In the genomic region with DNA sequence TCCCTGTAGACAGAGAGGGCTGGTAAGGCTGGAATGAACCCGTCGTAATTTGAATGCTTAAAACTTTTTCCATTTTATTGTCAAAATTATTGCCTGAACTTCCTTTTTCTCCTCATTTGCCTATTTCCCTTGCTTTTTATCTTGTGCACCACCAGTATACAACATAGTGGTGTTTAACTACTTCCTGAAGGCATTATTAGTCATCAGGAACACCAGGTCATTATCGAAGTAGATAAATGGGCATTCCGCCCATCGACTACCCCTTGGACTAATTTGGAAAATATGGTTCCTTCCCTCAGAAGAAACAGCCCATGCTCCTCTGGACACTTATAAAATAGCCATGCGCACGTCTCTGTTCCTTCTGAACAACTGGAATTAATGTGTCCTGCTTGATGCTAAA, we compare ENCODE assay signal across 22 cellular contexts.
"Had no signal": no experiment of that assay in that cellular context is flagged by ENCODE, and none has a peak within 500 bp of the region (broad histone marks: within the 10 kb centered on the region; RNA-seq: fewer than 3 reads in every experiment).

No MANE protein-coding gene starts in this region.

- H3K9me3 ChIP-seq: ovary, right lobe of liver, thoracic aorta had no signal

- H3K27ac ChIP-seq: ovary, right lobe of liver, thoracic aorta had no signal

- H3K4me1 ChIP-seq: right lobe of liver had no signal

- ATAC-seq: activated CD8-positive, alpha-beta T cell treated with anti-CD3 and anti-CD28 coated beads for 36 hours; activated naive CD8-positive, alpha-beta T cell treated with anti-CD3 and anti-CD28 coated beads, Interleukin-2, amount 50 U/mL, for 24 hours; activated T-cell treated with anti-CD3 and anti-CD28 coated beads, Interleukin-2, amount 50 U/mL, for 4 hours; activated T-helper 17 cell treated with anti-CD3 and anti-CD28 coated beads, Interleukin-2, amount 50 U/mL, for 72 hours; left ventricle myocardium superior; right lobe of liver had no signal

- H3K27me3 ChIP-seq: ovary, right lobe of liver had no signal

- DNase-seq: activated CD4-positive, alpha-beta T cell treated with anti-CD3 and anti-CD28 coated beads for 1 hour; activated CD4-positive, alpha-beta T cell treated with anti-CD3 and anti-CD28 coated beads, Interleukin-2, amount 50 U/mL, for 1 hour; activated CD8-positive, alpha-beta T cell treated with anti-CD3 and anti-CD28 coated beads for 36 hours; activated gamma-delta T cell treated with Interleukin-2 at 50 U/mL for 16 hours; activated naive CD4-positive, alpha-beta T cell treated with anti-CD3 and anti-CD28 coated beads, Interleukin-2, amount 50 U/mL, for 16 hours; activated naive CD8-positive, alpha-beta T cell treated with anti-CD3 and anti-CD28 coated beads, Interleukin-2, amount 50 U/mL, for 24 hours; activated T-cell treated with anti-CD3 and anti-CD28 coated beads, Interleukin-2, amount 50 U/mL, for 4 hours; amygdala; caudate nucleus; cortex of kidney; foreskin fibroblast; head of caudate nucleus; hippocampal formation; left ventricle myocardium superior; ovary; right lobe of liver; stimulated activated CD4-positive, alpha-beta T cell treated with anti-CD3 and anti-CD28 coated beads, Interleukin-12 subunit alpha, Interleukin-12 subunit beta, amount 100 ng/mL, for 4 hours; stimulated activated CD4-positive, alpha-beta T cell treated with anti-CD3 and anti-CD28 coated beads, Interleukin-4, amount 100 ng/mL, for 1 hour; T-helper 9 cell; trophoblast cell had no signal

- H3K36me3 ChIP-seq: ovary, right lobe of liver, thoracic aorta had no signal

- H3K4me3 ChIP-seq: ovary, right lobe of liver, thoracic aorta had no signal
